Comparison of ENCODE assay signal across 1 cellular context in genomic region chr11:118251858-118252652, GRCh38.
A peak's percentile ranks its signal among the peaks of the same experiment; 100 is the strongest.
TF ChIP-seq lines count a peak whose summit lies in the region.

TSS of gene MPZL3 (minus strand) at chr11:118252365. CDS start at chr11:118252294, 71 bp downstream.

TF ChIP-seq in K562, 482 proteins besides CTCF, POLR2A, EP300 and RAD21 (continued from another document and continues in another):
- TF ChIP-seq ZBTB40 (IDR thresholded peaks at IDR 0.05) = peak; percentile 97
- no peak for TF ChIP-seq ZBTB40 (CRISPR knock-in tag; IDR thresholded peaks at IDR 0.05)
- 0 out of 2 replicates have a peak, but pooled peaks have one; percentile 28 for TF ChIP-seq PTRF (tag; IDR thresholded peaks at IDR 0.05)
- no peak for TF ChIP-seq TCF7 (IDR thresholded peaks at IDR 0.05; ENCODE audit: borderline replicate concordance)
- TF ChIP-seq FOXP1 (CRISPR knock-in tag; IDR thresholded peaks at IDR 0.05) = peak; percentile 94
- 0 out of 2 replicates have a peak, but pooled peaks have one; percentile 21 for TF ChIP-seq ZKSCAN1 (IDR thresholded peaks at IDR 0.05; ENCODE audit: low read depth, low read length)
- TF ChIP-seq HDAC8 (tag; IDR thresholded peaks at IDR 0.05) = peak; percentile 75; the same call in 1 of the 2 replicates
- 0 out of 2 replicates have a peak, but pooled peaks have one; percentile 33 for TF ChIP-seq SOX6 (IDR thresholded peaks at IDR 0.05)
- 0 out of 2 replicates have a peak, but pooled peaks have one; percentile 33 for TF ChIP-seq FOXP4 (CRISPR knock-in tag; IDR thresholded peaks at IDR 0.05; ENCODE audit: borderline replicate concordance)
- TF ChIP-seq STAT5B (CRISPR knock-in tag; IDR thresholded peaks at IDR 0.05) = no peak
- TF ChIP-seq MAX (CRISPR knock-in tag; IDR thresholded peaks at IDR 0.05) = peak; percentile 57
- TF ChIP-seq TFAP4 (CRISPR knock-in tag; IDR thresholded peaks at IDR 0.05; ENCODE audit: borderline replicate concordance) = peak; percentile 67; the same call in 1 of the 2 replicates
- peak; percentile 56; the same call in 1 of the 2 replicates for TF ChIP-seq FOXJ2 (tag; IDR thresholded peaks at IDR 0.05)
- TF ChIP-seq BMI1 (IDR thresholded peaks at IDR 0.05; ENCODE audit: low read length) = peak; percentile 27; the same call in 1 of the 2 replicates
- TF ChIP-seq DIDO1 (tag; IDR thresholded peaks at IDR 0.05; ENCODE audit: low read depth) = peak; percentile 75
- TF ChIP-seq ZNF263 (CRISPR knock-in tag; IDR thresholded peaks at IDR 0.05; ENCODE audit: borderline replicate concordance) = 0 out of 2 replicates have a peak, but pooled peaks have one; percentile 56
- peak; percentile 74 for TF ChIP-seq ARID4B (CRISPR knock-in tag; IDR thresholded peaks at IDR 0.05)
- TF ChIP-seq ZNF121 (CRISPR knock-in tag; conservative IDR thresholded peaks at IDR 0.05) = no peak
- peak in 1 of 2 experiments; percentile 88; a peak in 2 of 4 replicates for TF ChIP-seq FOXA3 (CRISPR knock-in tag; conservative IDR thresholded peaks at IDR 0.05 in 1 of 2, IDR thresholded peaks at IDR 0.05 in 1 of 2)
- 0 out of 2 replicates have a peak, but pooled peaks have one; percentile 45 for TF ChIP-seq NCOA1 (IDR thresholded peaks at IDR 0.05; ENCODE audit: low read depth)
- peak; percentile 99 for TF ChIP-seq EHMT2 (IDR thresholded peaks at IDR 0.05)
- peak; percentile 88 for TF ChIP-seq E2F8 (IDR thresholded peaks at IDR 0.05; ENCODE audit: low read depth, partially characterized antibody)
- TF ChIP-seq E2F5 (CRISPR knock-in tag; IDR thresholded peaks at IDR 0.05) = peak; percentile 57; the same call in 1 of the 2 replicates
- 0 out of 2 replicates have a peak, but pooled peaks have one; percentile 50 for TF ChIP-seq ZNF197 (CRISPR knock-in tag; IDR thresholded peaks at IDR 0.05; ENCODE audit: low read depth)
- no peak for TF ChIP-seq RAD51 (IDR thresholded peaks at IDR 0.05; ENCODE audit: borderline replicate concordance, low read depth)
- TF ChIP-seq DMBX1 (CRISPR knock-in tag; IDR thresholded peaks at IDR 0.05; ENCODE audit: borderline replicate concordance) = peak; percentile 77; the same call in 1 of the 2 replicates
- TF ChIP-seq L3MBTL2 (IDR thresholded peaks at IDR 0.05) = peak; percentile 54
- TF ChIP-seq NR4A1 (CRISPR knock-in tag; IDR thresholded peaks at IDR 0.05) = no peak
- TF ChIP-seq NR4A1 (tag; IDR thresholded peaks at IDR 0.05) = peak; percentile 76
- peak in 1 of 2 experiments; percentile 70; a peak in 3 of 4 replicates for TF ChIP-seq MAZ (CRISPR knock-in tag; conservative IDR thresholded peaks at IDR 0.05 in 1 of 2, IDR thresholded peaks at IDR 0.05 in 1 of 2)
- TF ChIP-seq CSDE1 (IDR thresholded peaks at IDR 0.05) = peak in 1 of 2 experiments; percentile 50; a peak in 1 of 4 replicates
- TF ChIP-seq PHF20 (IDR thresholded peaks at IDR 0.05; ENCODE audit: partially characterized antibody) = peak; percentile 85
- TF ChIP-seq HOXB6 (CRISPR knock-in tag; IDR thresholded peaks at IDR 0.05; ENCODE audit: borderline replicate concordance) = no peak
- TF ChIP-seq CREB3L1 (IDR thresholded peaks at IDR 0.05; ENCODE audit: borderline replicate concordance, low read depth) = no peak
- no peak for TF ChIP-seq RBM22 (IDR thresholded peaks at IDR 0.05; ENCODE audit: low read depth, low read length, poor library complexity, severe bottlenecking)
- TF ChIP-seq HLTF (IDR thresholded peaks at IDR 0.05) = peak; percentile 44; the same call in 1 of the 2 replicates
- TF ChIP-seq PHF8 (IDR thresholded peaks at IDR 0.05; ENCODE audit: borderline replicate concordance, low read length) = peak; percentile 48; the same call in 1 of the 2 replicates
